Comparison of ENCODE assay signal across 8 cellular contexts in genomic region chr13:114110091-114110829, GRCh38. TPM values are rescaled to one million over a fixed set of nuclear protein-coding genes. Genes with fewer than 3 reads are reported as not detected.
A peak's percentile ranks its signal among the peaks of the same experiment; 100 is the strongest.
DNase-seq lines count a peak whose midpoint lies in the region; ATAC-seq and TF ChIP-seq lines count a peak whose summit lies in the region.

No MANE protein-coding gene starts in this region.

- H3K27me3 ChIP-seq in DND-41 (ENCODE audit: insufficient read depth, low read length, poor library complexity) (no peaks in the 10 kb centered on the region), adipocyte (replicated peaks; ENCODE audit: control insufficient read depth, insufficient read depth, low read length) (no peaks in the 10 kb centered on the region)

- peak overlapping the region; percentile 67 for H3K9ac ChIP-seq in DND-41 (ENCODE audit: low read depth, low read length)
- H3K9ac ChIP-seq in adipocyte (ENCODE audit: low read length), result peak overlapping the region; percentile 56

- peak; percentile 83 for DNase-seq in DND-41
- DNase-seq in T-helper 17 cell, result peak; percentile 48 to 68 (median 64)
- DNase-seq in adipocyte (ENCODE audit: low read depth), result no peak
- peak; percentile 66 to 75 for DNase-seq in memory B cell (ENCODE audit: low spot score in 2 of 2)
- peak in 2 of 49 donors; percentile 30 to 40 for DNase-seq in substantia nigra (lab: John Stamatoyannopoulos, UW)
- no peak for DNase-seq in amniotic stem cell (lab: John Stamatoyannopoulos, UW)

- no peaks in the 10 kb centered on the region for H3K9me3 Mint-ChIP-seq in memory B cell

- H3K79me2 ChIP-seq in DND-41 (ENCODE audit: insufficient read depth, low read length), result peaks cover 85% of the 10 kb centered on the region

- H3K9me3 ChIP-seq in DND-41 (ENCODE audit: insufficient read depth, low read length, severe bottlenecking), result no peaks in the 10 kb centered on the region
- no peaks in the 10 kb centered on the region for H3K9me3 ChIP-seq in T-helper 17 cell (ENCODE audit: control insufficient read depth, low read length, poor library complexity, severe bottlenecking)
- H3K9me3 ChIP-seq in adipocyte (ENCODE audit: control insufficient read depth, low read length), result no peaks in the 10 kb centered on the region

- peak overlapping the region; percentile 36; the same call in 1 of the 2 replicates for H2AFZ ChIP-seq in DND-41 (ENCODE audit: low read depth, low read length)

- H3K27me3 Mint-ChIP-seq in T-helper 17 cell (no peaks in the 10 kb centered on the region), memory B cell (no peaks in the 10 kb centered on the region)

- peaks cover 60% of the 10 kb centered on the region for H3K4me1 ChIP-seq in DND-41 (ENCODE audit: insufficient read depth, low read length)
- H3K4me1 ChIP-seq in adipocyte (ENCODE audit: control insufficient read depth, insufficient read depth, low read length), result peaks cover 32% of the 10 kb centered on the region

- peak overlapping the region; percentile 69 for H3K4me2 ChIP-seq in DND-41 (ENCODE audit: insufficient read depth, low read length)

- H3K27ac Mint-ChIP-seq in T-helper 17 cell (peak overlapping the region; percentile 95), memory B cell (peak overlapping the region; percentile 36)

- H3K4me3 ChIP-seq in DND-41 (ENCODE audit: low read depth in 1 of 2, low read length in 2 of 2) (peak overlapping the region in 1 of 2 experiments; percentile 48; a peak in 2 of 4 replicates), adipocyte (ENCODE audit: low read length) (no peak overlapping the region)

- H3K27ac ChIP-seq in DND-41 (ENCODE audit: low read length), result peak overlapping the region; percentile 100
- H3K27ac ChIP-seq in substantia nigra (ENCODE audit: low read depth, low read length, poor library complexity, severe bottlenecking), result peak overlapping the region; percentile 21

- peak; percentile 71 for TF ChIP-seq CTCF in DND-41 (IDR thresholded peaks at IDR 0.05; ENCODE audit: borderline replicate concordance, extremely low read depth, low read length, poor library complexity, severe bottlenecking)

- H3K4me3 Mint-ChIP-seq in T-helper 17 cell, result peak overlapping the region; percentile 92
- peak overlapping the region; percentile 0 for H3K4me3 Mint-ChIP-seq in memory B cell

- H3K36me3 ChIP-seq in DND-41 (ENCODE audit: insufficient read depth, low read length), result peaks cover 26% of the 10 kb centered on the region
- H3K36me3 ChIP-seq in adipocyte (ENCODE audit: control insufficient read depth, insufficient read depth, low read length, severe bottlenecking), result no peaks in the 10 kb centered on the region

- H3K36me3 Mint-ChIP-seq in T-helper 17 cell (ENCODE audit: low read depth), result peaks cover 8% of the 10 kb centered on the region
- H3K36me3 Mint-ChIP-seq in memory B cell, result peaks cover 13% of the 10 kb centered on the region

- ATAC-seq in DND-41 (ENCODE audit: insufficient read depth, low read depth) (peak; percentile 89), HG02885 (IDR thresholded peaks at IDR 0.05; ENCODE audit: poor library complexity, unreplicated experiment) (peak; percentile 59), T-helper 17 cell (peak; percentile 93), memory B cell (ENCODE audit: low read depth) (peak; percentile 96), GM21528 (IDR thresholded peaks at IDR 0.05; ENCODE audit: low FRiP score, unreplicated experiment) (no peak)

- H4K20me1 ChIP-seq in DND-41 (ENCODE audit: insufficient read depth, low read length), result peaks cover 69% of the 10 kb centered on the region

- H3K4me1 Mint-ChIP-seq in T-helper 17 cell, result peaks cover 54% of the 10 kb centered on the region
- peaks cover 28% of the 10 kb centered on the region for H3K4me1 Mint-ChIP-seq in memory B cell

RNA-seq across cellular contexts. Expression of gene RASA3, which starts 22.2 kb away (rescaled TPM):
- 100 to 1,000 TPM; 204 to 215 TPM for total RNA-seq in T-helper 17 cell

Comparison
In these comparisons a context has a peak if more than half of its experiments do, and no peak if none do; other contexts are left out.
1. DNase-seq: peak in DND-41 (single experiment), T-helper 17 cell (3 of 3) and memory B cell (2 of 2); none in adipocyte (single experiment) and amniotic stem cell (single experiment).